Comparison of ENCODE assay signal across 13 cellular contexts in genomic region chr16:8878523-8878911, GRCh38. TPM values are rescaled to one million over a fixed set of nuclear protein-coding genes. Genes with fewer than 3 reads are reported as not detected.
DNase-seq lines count a peak whose midpoint lies in the region; ATAC-seq, FAIRE-seq and TF ChIP-seq lines count a peak whose summit lies in the region.
"Had no signal": no experiment of that assay in that cellular context is flagged by ENCODE, and none has a peak within 500 bp of the region (broad histone marks: within the 10 kb centered on the region; RNA-seq: fewer than 3 reads in every experiment).

No MANE protein-coding gene starts in this region.

- no peaks in the 10 kb centered on the region for H4K20me1 ChIP-seq in astrocyte (ENCODE audit: insufficient read depth, low read length)

- CTCF ChIA-PET in activated CD8-positive, alpha-beta memory T cell treated with anti-CD3 and anti-CD28 coated beads, Interleukin-2, amount 10 ng/mL, durations not matched to agents 7 days and 5 days (lab: Charles Lee), result interaction anchor here (1.1 to 5.2 kb wide), 7 partner anchors 8 to 218 kb away, joined by 3 to 67 read pairs (median 5); partner anchors contain the start of genes CARHSP1, PMM2 and TMEM186

- H3K4me3 ChIP-seq in astrocyte (ENCODE audit: insufficient read depth, low read depth, low read length) (no peak overlapping the region), BE2C (ENCODE audit: low read depth, low read length) (no peak overlapping the region)

- no peaks in the 10 kb centered on the region for H3K36me3 Mint-ChIP-seq in activated CD8-positive, alpha-beta memory T cell treated with anti-CD3 and anti-CD28 coated beads, Interleukin-2, amount 10 ng/mL, durations not matched to agents 7 days and 5 days
- H3K36me3 Mint-ChIP-seq in astrocyte (ENCODE audit: low read depth, unreplicated experiment), result no peaks in the 10 kb centered on the region
- no peaks in the 10 kb centered on the region for H3K36me3 Mint-ChIP-seq in type B pancreatic cell
- H3K36me3 Mint-ChIP-seq in T-helper 2 cell treated with Interferon-gamma antibody and Interleukin-4, amounts not matched to agents 5 μg/mL and 100 μg/mL, for 36 hours (ENCODE audit: low read depth), result no peaks in the 10 kb centered on the region

- H3K4me1 ChIP-seq in astrocyte (ENCODE audit: insufficient read depth, low read length) (peaks cover 11% of the 10 kb centered on the region), BE2C (no peaks in the 10 kb centered on the region)

- peaks cover 37% of the 10 kb centered on the region for H3K4me1 Mint-ChIP-seq in activated CD8-positive, alpha-beta memory T cell treated with anti-CD3 and anti-CD28 coated beads, Interleukin-2, amount 10 ng/mL, durations not matched to agents 7 days and 5 days
- H3K4me1 Mint-ChIP-seq in astrocyte (ENCODE audit: low read depth, unreplicated experiment) (peaks cover 7% of the 10 kb centered on the region), type B pancreatic cell (ENCODE audit: unreplicated experiment) (peaks cover 9% of the 10 kb centered on the region)
- peaks cover 8% of the 10 kb centered on the region for H3K4me1 Mint-ChIP-seq in T-helper 2 cell treated with Interferon-gamma antibody and Interleukin-4, amounts not matched to agents 5 μg/mL and 100 μg/mL, for 36 hours (ENCODE audit: low read depth)

- no peaks in the 10 kb centered on the region for H3K9me3 Mint-ChIP-seq in activated CD8-positive, alpha-beta memory T cell treated with anti-CD3 and anti-CD28 coated beads, Interleukin-2, amount 10 ng/mL, durations not matched to agents 7 days and 5 days (ENCODE audit: low read depth)
- H3K9me3 Mint-ChIP-seq in astrocyte (ENCODE audit: unreplicated experiment) (no peaks in the 10 kb centered on the region), type B pancreatic cell (no peaks in the 10 kb centered on the region)
- H3K9me3 Mint-ChIP-seq in T-helper 2 cell treated with Interferon-gamma antibody and Interleukin-4, amounts not matched to agents 5 μg/mL and 100 μg/mL, for 36 hours, result no peaks in the 10 kb centered on the region

- peak overlapping the region; percentile 69 for H3K4me2 ChIP-seq in astrocyte (ENCODE audit: low read length)

- H2AFZ ChIP-seq in astrocyte (ENCODE audit: low read depth, low read length), result no peak overlapping the region

- no peak for DNase-seq in activated CD8-positive, alpha-beta memory T cell treated with anti-CD3 and anti-CD28 coated beads, Interleukin-2, amount 10 ng/mL, durations not matched to agents 7 days and 5 days
- DNase-seq in activated CD8-positive, alpha-beta memory T cell treated with anti-CD3 and anti-CD28 coated beads, Interleukin-2, amount 50 U/mL, for 4 hours, result no peak
- DNase-seq in astrocyte (ENCODE audit: low read depth) (peak; percentile 65), islet precursor cell (peak; percentile 93), type B pancreatic cell (ENCODE audit: extremely low spot score, unreplicated experiment) (no peak), BE2C (no peak)
- no peak for DNase-seq in T-helper 2 cell treated with Interferon-gamma antibody and Interleukin-4, amounts not matched to agents 5 μg/mL and 100 μg/mL, for 36 hours (ENCODE audit: low spot score)
- DNase-seq: caudate nucleus, NCI-H2107, SHP77 treated with DMSO at 0.1 percent for 48 hours had no signal

- no peaks in the 10 kb centered on the region for H3K9me3 ChIP-seq in astrocyte (ENCODE audit: insufficient read depth, low read depth, low read length)
- no peaks in the 10 kb centered on the region for H3K9me3 ChIP-seq in BE2C

- peak overlapping the region; percentile 52 for H3K27ac ChIP-seq in astrocyte (ENCODE audit: low read depth, low read length)
- H3K27ac ChIP-seq: 22Rv1 had no signal

- H3K27me3 Mint-ChIP-seq in activated CD8-positive, alpha-beta memory T cell treated with anti-CD3 and anti-CD28 coated beads, Interleukin-2, amount 10 ng/mL, durations not matched to agents 7 days and 5 days, result no peaks in the 10 kb centered on the region
- H3K27me3 Mint-ChIP-seq in astrocyte (ENCODE audit: low read depth, unreplicated experiment), result no peaks in the 10 kb centered on the region
- H3K27me3 Mint-ChIP-seq in type B pancreatic cell, result no peaks in the 10 kb centered on the region
- no peaks in the 10 kb centered on the region for H3K27me3 Mint-ChIP-seq in T-helper 2 cell treated with Interferon-gamma antibody and Interleukin-4, amounts not matched to agents 5 μg/mL and 100 μg/mL, for 36 hours (ENCODE audit: low read depth)
- H3K27me3 Mint-ChIP-seq: progenitor cell of endocrine pancreas had no signal

- no peak for ATAC-seq in activated CD8-positive, alpha-beta memory T cell treated with anti-CD3 and anti-CD28 coated beads, Interleukin-2, amount 10 ng/mL, durations not matched to agents 7 days and 5 days
- no peak for ATAC-seq in HG02610 (IDR thresholded peaks at IDR 0.05; ENCODE audit: unreplicated experiment)

- peak overlapping the region; percentile 64 for H3K27ac Mint-ChIP-seq in activated CD8-positive, alpha-beta memory T cell treated with anti-CD3 and anti-CD28 coated beads, Interleukin-2, amount 10 ng/mL, durations not matched to agents 7 days and 5 days
- peak overlapping the region; percentile 69 for H3K27ac Mint-ChIP-seq in astrocyte (ENCODE audit: unreplicated experiment)
- peak overlapping the region; percentile 54 for H3K27ac Mint-ChIP-seq in type B pancreatic cell
- H3K27ac Mint-ChIP-seq in T-helper 2 cell treated with Interferon-gamma antibody and Interleukin-4, amounts not matched to agents 5 μg/mL and 100 μg/mL, for 36 hours, result no peak overlapping the region
- H3K27ac Mint-ChIP-seq: progenitor cell of endocrine pancreas had no signal

- H3K27me3 ChIP-seq in astrocyte (ENCODE audit: insufficient read depth, low read length), result no peaks in the 10 kb centered on the region
- H3K27me3 ChIP-seq in BE2C, result no peaks in the 10 kb centered on the region

- no peak overlapping the region for H3K4me3 Mint-ChIP-seq in activated CD8-positive, alpha-beta memory T cell treated with anti-CD3 and anti-CD28 coated beads, Interleukin-2, amount 10 ng/mL, durations not matched to agents 7 days and 5 days
- H3K4me3 Mint-ChIP-seq in astrocyte (ENCODE audit: unreplicated experiment), result peak overlapping the region; percentile 40
- H3K4me3 Mint-ChIP-seq in type B pancreatic cell, result no peak overlapping the region
- H3K4me3 Mint-ChIP-seq in T-helper 2 cell treated with Interferon-gamma antibody and Interleukin-4, amounts not matched to agents 5 μg/mL and 100 μg/mL, for 36 hours, result no peak overlapping the region

- peak overlapping the region; percentile 20 for H3K9ac ChIP-seq in astrocyte (ENCODE audit: low read length)

- no peak for TF ChIP-seq CTCF in astrocyte (IDR thresholded peaks at IDR 0.05; ENCODE audit: insufficient read depth, low read depth, low read length)
- TF ChIP-seq CTCF in type B pancreatic cell (conservative IDR thresholded peaks at IDR 0.05), result no peak
- TF ChIP-seq CTCF in BE2C (IDR thresholded peaks at IDR 0.05; ENCODE audit: low read depth, low read length), result no peak

- no peaks in the 10 kb centered on the region for H3K79me2 ChIP-seq in astrocyte (ENCODE audit: insufficient read depth, low read length)

- no peak for FAIRE-seq in astrocyte (lab: Jason Lieb, UNC)

- H3K36me3 ChIP-seq in astrocyte (ENCODE audit: insufficient read depth, low read length), result no peaks in the 10 kb centered on the region
- no peaks in the 10 kb centered on the region for H3K36me3 ChIP-seq in BE2C

RNA-seq across cellular contexts. Expression of gene LITAFD, which starts 3.6 kb away (rescaled TPM):
- not detected for total RNA-seq in activated CD8-positive, alpha-beta memory T cell treated with anti-CD3 and anti-CD28 coated beads, Interleukin-2, amount 10 ng/mL, durations not matched to agents 7 days and 5 days
- total RNA-seq in astrocyte (not detected in 2 replicates), type B pancreatic cell (ENCODE audit: low replicate concordance) (not detected in 2 replicates)
- polyA plus RNA-seq in BE2C (2012; ENCODE audit: insufficient read depth, insufficient read length, low read depth), result not detected
- total RNA-seq: progenitor cell of endocrine pancreas had no signal

RNA-seq across cellular contexts. Expression of gene CARHSP1, which starts 9.7 kb away (rescaled TPM):
- total RNA-seq in activated CD8-positive, alpha-beta memory T cell treated with anti-CD3 and anti-CD28 coated beads, Interleukin-2, amount 10 ng/mL, durations not matched to agents 7 days and 5 days, result 100 to 1,000 TPM; 142 to 176 TPM
- total RNA-seq in astrocyte (51.0 and 61.5 TPM in 2 replicates), type B pancreatic cell (ENCODE audit: low replicate concordance) (84.6 and 88.0 TPM in 2 replicates)
- polyA plus RNA-seq in BE2C (2012; ENCODE audit: insufficient read depth, insufficient read length, low read depth), result 101 TPM

Comparison
In these comparisons a context has a peak if more than half of its experiments do, and no peak if none do; other contexts are left out.
1. DNase-seq: peak in astrocyte (single experiment) and islet precursor cell (single experiment); none in activated CD8-positive, alpha-beta memory T cell treated with anti-CD3 and anti-CD28 coated beads, Interleukin-2, amount 10 ng/mL, durations not matched to agents 7 days and 5 days (single experiment), activated CD8-positive, alpha-beta memory T cell treated with anti-CD3 and anti-CD28 coated beads, Interleukin-2, amount 50 U/mL, for 4 hours (single experiment), type B pancreatic cell (single experiment), BE2C (single experiment) and T-helper 2 cell treated with Interferon-gamma antibody and Interleukin-4, amounts not matched to agents 5 μg/mL and 100 μg/mL, for 36 hours (single experiment).